Comparison of ENCODE assay signal across 20 cellular contexts in genomic region chr5:12095808-12096281, GRCh38.
DNase-seq lines count a peak whose midpoint lies in the region; ATAC-seq lines count a peak whose summit lies in the region.
"Had no signal": no experiment of that assay in that cellular context is flagged by ENCODE, and none has a peak within 500 bp of the region (broad histone marks: within the 10 kb centered on the region; RNA-seq: fewer than 3 reads in every experiment).

No MANE protein-coding gene starts in this region.

- ATAC-seq in GM21390 (IDR thresholded peaks at IDR 0.05; ENCODE audit: unreplicated experiment) (peak; percentile 74), HG03196 (IDR thresholded peaks at IDR 0.05; ENCODE audit: unreplicated experiment) (peak; percentile 74), HG03469 (IDR thresholded peaks at IDR 0.05; ENCODE audit: unreplicated experiment) (no peak), GM18517 (IDR thresholded peaks at IDR 0.05; ENCODE audit: unreplicated experiment) (no peak)
- ATAC-seq: Panc1; stimulated activated naive CD8-positive, alpha-beta T cell treated with anti-CD3 and anti-CD28 coated beads, Interleukin-15, Interleukin-2, amounts not matched to agents 100 U/mL and 50 U/mL, for 24 hours; upper lobe of right lung had no signal

- peak; percentile 81 for DNase-seq in DMS 273 (lab: John Stamatoyannopoulos, UW; ENCODE audit: unreplicated experiment)
- DNase-seq in astrocyte of the hippocampus (ENCODE audit: low read depth, low spot score): peak; percentile 14
- DNase-seq in stimulated activated CD4-positive, alpha-beta T cell treated with anti-CD3 and anti-CD28 coated beads, Interleukin-12 subunit alpha, Interleukin-12 subunit beta, amount 100 ng/mL, for 4 hours: no peak
- DNase-seq in germinal center (ENCODE audit: low spot score): no peak
- DNase-seq: activated CD4-positive, alpha-beta T cell treated with anti-CD3 and anti-CD28 coated beads, Interleukin-2, amount 10 ng/mL, durations not matched to agents 24 days and 14 days; activated CD8-positive, alpha-beta memory T cell treated with anti-CD3 and anti-CD28 coated beads, Interleukin-2, amount 50 U/mL, for 48 hours; activated naive CD4-positive, alpha-beta T cell treated with Interleukin-2 at 50 U/mL for 16 hours; CD4-positive, alpha-beta T cell; colonic mucosa; EL; NCI-H2081 treated with DMSO at 0.1 percent for 48 hours; NCI-H774; stimulated activated CD4-positive, alpha-beta T cell treated with anti-CD3 and anti-CD28 coated beads, Interleukin-15, amount 100 ng/mL, for 24 hours; stimulated activated naive CD8-positive, alpha-beta T cell treated with anti-CD3 and anti-CD28 coated beads, Interleukin-15, Interleukin-2, amounts not matched to agents 100 U/mL and 50 U/mL, for 24 hours; upper lobe of right lung had no signal

Comparison
In these comparisons a context has a peak if more than half of its experiments do, and no peak if none do; other contexts are left out.
1. DNase-seq: peak in DMS 273 (single experiment) and astrocyte of the hippocampus (single experiment); none in stimulated activated CD4-positive, alpha-beta T cell treated with anti-CD3 and anti-CD28 coated beads, Interleukin-12 subunit alpha, Interleukin-12 subunit beta, amount 100 ng/mL, for 4 hours (single experiment) and germinal center (single experiment).
2. ATAC-seq: peak in GM21390 (single experiment) and HG03196 (single experiment); none in HG03469 (single experiment) and GM18517 (single experiment).